ENCODE assay signal across 8 cellular contexts in the genomic region with DNA sequence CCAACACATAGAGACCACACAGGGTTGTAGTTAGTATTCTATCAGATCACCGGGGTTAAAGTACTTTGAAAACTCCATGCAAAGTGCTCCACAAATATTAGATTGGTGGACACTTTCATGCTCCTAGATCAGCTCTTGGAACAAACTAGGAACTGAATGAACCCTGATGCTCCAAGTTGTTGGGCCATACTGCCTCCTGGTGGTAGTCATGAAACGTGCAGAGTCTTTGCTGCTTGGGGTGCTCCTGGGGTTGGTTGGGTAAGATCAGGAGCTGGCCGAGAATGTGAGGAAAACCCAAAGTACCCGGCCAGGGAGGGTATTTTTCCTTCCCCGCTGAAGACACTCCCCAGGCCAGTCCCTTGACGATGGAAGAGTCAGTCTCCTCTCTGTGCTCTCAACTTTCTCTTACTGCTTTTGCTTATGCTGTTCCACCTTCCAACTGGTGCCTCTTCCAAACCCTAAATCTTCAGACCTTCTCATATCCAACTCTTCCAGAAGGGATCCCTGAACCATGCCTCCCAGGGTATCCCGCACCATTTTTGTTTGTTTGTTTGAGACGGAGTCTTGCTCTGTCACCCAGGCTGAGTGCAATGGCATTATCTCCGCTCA. TPM values are rescaled to one million over a fixed set of nuclear protein-coding genes. Genes with fewer than 3 reads are reported as not detected.
A peak's percentile ranks its signal among the peaks of the same experiment; 100 is the strongest.
DNase-seq lines count a peak whose midpoint lies in the region; ATAC-seq lines count a peak whose summit lies in the region.

No MANE protein-coding gene starts in this region.

- intact Hi-C loops in left cardiac atrium (cut with DNase I): loop anchor here (1.0 to 10.0 kb wide), 6 partner anchors 50 to 517 kb away; a partner anchor contains a TSS

- ATAC-seq in left cardiac atrium (peak; percentile 91 to 93), GM19467 (IDR thresholded peaks at IDR 0.05; ENCODE audit: unreplicated experiment) (no peak), HG02884 (IDR thresholded peaks at IDR 0.05; ENCODE audit: unreplicated experiment) (no peak)

- no peak overlapping the region for H3K9ac ChIP-seq in adipocyte (ENCODE audit: low read length)

- H3K36me3 ChIP-seq in adipocyte (ENCODE audit: control insufficient read depth, insufficient read depth, low read length, severe bottlenecking): no peaks in the 10 kb centered on the region

- H3K4me1 ChIP-seq in adipocyte (ENCODE audit: control insufficient read depth, insufficient read depth, low read length): peaks cover 11% of the 10 kb centered on the region

- H3K4me3 ChIP-seq in adipocyte (ENCODE audit: low read length): no peak overlapping the region

- peak; percentile 60 for DNase-seq in GDM1 (lab: John Stamatoyannopoulos, UW)
- peak; percentile 94 to 97 for DNase-seq in Kasumi-1 (lab: John Stamatoyannopoulos, UW)
- DNase-seq in T-helper 1 cell: peak; percentile 9 to 59 (median 40)
- peak; percentile 93 for DNase-seq in adipocyte (ENCODE audit: low read depth)
- peak; percentile 67 for DNase-seq in left cardiac atrium
- DNase-seq in retina: peak; percentile 71

- H3K27me3 ChIP-seq in adipocyte (replicated peaks; ENCODE audit: control insufficient read depth, insufficient read depth, low read length): no peaks in the 10 kb centered on the region

- H3K9me3 ChIP-seq in adipocyte (ENCODE audit: control insufficient read depth, low read length): no peaks in the 10 kb centered on the region

RNA-seq across cellular contexts. Expression of a gene that starts 0.9 kb away (rescaled TPM):
- total RNA-seq in left cardiac atrium: not detected

RNA-seq across cellular contexts. Expression of a gene that starts 32.2 kb away (rescaled TPM):
- total RNA-seq in left cardiac atrium: not detected

RNA-seq across cellular contexts. Expression of a gene that starts 51.7 kb away (rescaled TPM):
- 10 to 100 TPM; 38.9 to 45.0 TPM for total RNA-seq in left cardiac atrium

Comparison
In these comparisons a context has a peak if more than half of its experiments do, and no peak if none do; other contexts are left out.
1. DNase-seq: peak in every context shown above with its lines; median percentile 96 in Kasumi-1; 93 in adipocyte; 71 in retina; 67 in left cardiac atrium; 60 in GDM1; 40 in T-helper 1 cell.
2. ATAC-seq: peak in left cardiac atrium (2 of 2); none in GM19467 (single experiment) and HG02884 (single experiment).